17 cellular contexts compared by ENCODE assay signal in the genomic region with DNA sequence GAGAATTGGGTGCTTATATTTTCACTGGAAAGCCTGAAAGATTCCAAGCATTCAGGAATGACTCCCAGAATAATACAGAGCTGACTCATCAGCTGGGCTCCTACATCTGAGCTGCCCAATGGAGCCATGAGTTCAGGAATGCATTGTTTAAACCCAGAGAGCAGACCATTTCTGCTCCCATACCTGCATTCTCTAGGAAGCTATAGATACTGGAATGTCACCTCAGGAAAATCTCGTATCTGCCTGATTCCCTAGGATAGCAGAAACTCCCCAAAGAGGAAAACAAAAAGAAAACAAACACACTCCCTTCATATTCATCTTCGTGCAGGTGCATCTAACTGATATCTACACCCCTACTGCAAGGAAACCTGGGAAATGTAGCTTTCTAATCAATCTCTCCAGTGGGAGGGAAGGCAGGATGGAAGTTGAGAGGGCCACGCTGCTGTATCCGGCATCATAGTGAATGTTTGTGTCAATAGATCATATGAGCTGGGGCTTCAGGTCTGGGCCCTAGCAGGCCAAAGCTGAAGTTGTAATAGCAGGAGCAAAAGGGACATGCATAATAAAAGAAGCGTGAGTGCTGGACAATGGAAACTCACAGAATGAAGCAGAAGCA. TPM values are rescaled to one million over a fixed set of nuclear protein-coding genes. Genes with fewer than 3 reads are reported as not detected.
DNase-seq lines count a peak whose midpoint lies in the region; ATAC-seq and TF ChIP-seq lines count a peak whose summit lies in the region.
"Had no signal": no experiment of that assay in that cellular context is flagged by ENCODE, and none has a peak within 500 bp of the region (broad histone marks: within the 10 kb centered on the region; RNA-seq: fewer than 3 reads in every experiment).

No MANE protein-coding gene starts in this region.

- H3K4me3 ChIP-seq in left ventricle myocardium inferior (no peak overlapping the region), gastroesophageal sphincter (no peak overlapping the region), tibial artery (no peak overlapping the region)
- H3K4me3 ChIP-seq: body of pancreas, upper lobe of left lung had no signal

- DNase-seq in left ventricle myocardium inferior: no peak
- DNase-seq in Right ventricle myocardium inferior (ENCODE audit: missing footprints): no peak
- DNase-seq in amniotic stem cell (lab: John Stamatoyannopoulos, UW): peak; percentile 43
- no peak for DNase-seq in tibial artery
- no peak for DNase-seq in posterior vena cava (ENCODE audit: low spot score)
- DNase-seq: activated CD8-positive, alpha-beta memory T cell treated with anti-CD3 and anti-CD28 coated beads, Interleukin-2, amount 10 ng/mL, durations not matched to agents 7 days and 5 days; body of pancreas; hypothalamus; Karpas-422; nephron progenitor cell; stimulated activated CD4-positive, alpha-beta T cell treated with anti-CD3 and anti-CD28 coated beads, Interleukin-4, amount 100 ng/mL, for 24 hours; T-cell; upper lobe of left lung had no signal

- intact Hi-C loops in left ventricle myocardium inferior (cut with micrococcal nuclease): loop anchor here (5.0 kb wide), 2 partner anchors 83 to 138 kb away; no protein-coding TSS in a partner anchor
- intact Hi-C loops in Right ventricle myocardium inferior (cut with DNase I): loop anchor here (5.0 kb wide), 2 partner anchors 68 to 108 kb away; a partner anchor contains a TSS
- intact Hi-C loops in tibial artery (cut with DNase I; ENCODE audit: low total_unique reads): no loop called here
- intact Hi-C loops in posterior vena cava (cut with DNase I): loop anchor here in 1 of 2 donors (1.0 to 5.0 kb wide), 2 partner anchors 78 to 97 kb away; no protein-coding TSS in a partner anchor

- H3K9me3 ChIP-seq in left ventricle myocardium inferior (replicated peaks) (no peaks in the 10 kb centered on the region), gastroesophageal sphincter (no peaks in the 10 kb centered on the region), tibial artery (no peaks in the 10 kb centered on the region)
- H3K9me3 ChIP-seq: body of pancreas, upper lobe of left lung had no signal

- WGBS in gastroesophageal sphincter (ENCODE audit: low coverage in 1 of 2), 2 donors: 83 to 90% methylated on average over 1 to 5 of the region's 5 CpGs

- no peak for TF ChIP-seq CTCF in left ventricle myocardium inferior (IDR thresholded peaks at IDR 0.05; ENCODE audit: borderline replicate concordance)
- TF ChIP-seq CTCF in gastroesophageal sphincter (IDR thresholded peaks at IDR 0.05): no peak
- TF ChIP-seq CTCF in tibial artery (IDR thresholded peaks at IDR 0.05): no peak

- no peak for TF ChIP-seq POLR2A in gastroesophageal sphincter (IDR thresholded peaks at IDR 0.05)

- no peak for ATAC-seq in Right ventricle myocardium inferior
- peak; percentile 54 for ATAC-seq in gastroesophageal sphincter
- no peak for ATAC-seq in HG02678 (IDR thresholded peaks at IDR 0.05; ENCODE audit: unreplicated experiment)
- no peak for ATAC-seq in HG02885 (IDR thresholded peaks at IDR 0.05; ENCODE audit: poor library complexity, unreplicated experiment)
- ATAC-seq: activated CD8-positive, alpha-beta memory T cell treated with anti-CD3 and anti-CD28 coated beads, Interleukin-2, amount 10 ng/mL, durations not matched to agents 7 days and 5 days; body of pancreas; T-cell had no signal

- H3K27me3 ChIP-seq in left ventricle myocardium inferior (ENCODE audit: low read depth) (no peaks in the 10 kb centered on the region), gastroesophageal sphincter (no peaks in the 10 kb centered on the region), tibial artery (no peaks in the 10 kb centered on the region)
- H3K27me3 ChIP-seq: body of pancreas, upper lobe of left lung had no signal

- peak overlapping the region; percentile 82 for H3K27ac ChIP-seq in left ventricle myocardium inferior (replicated peaks)
- peak overlapping the region; percentile 65 to 78 (median 72) for H3K27ac ChIP-seq in gastroesophageal sphincter
- peak overlapping the region; percentile 46 to 62 for H3K27ac ChIP-seq in tibial artery
- H3K27ac ChIP-seq: body of pancreas, upper lobe of left lung had no signal

- H3K36me3 ChIP-seq in left ventricle myocardium inferior (no peaks in the 10 kb centered on the region), gastroesophageal sphincter (no peaks in the 10 kb centered on the region), tibial artery (no peaks in the 10 kb centered on the region)
- H3K36me3 ChIP-seq: upper lobe of left lung had no signal

- TF ChIP-seq EP300 in gastroesophageal sphincter (IDR thresholded peaks at IDR 0.05): no peak

- H3K4me1 ChIP-seq in left ventricle myocardium inferior (peaks cover 46% of the 10 kb centered on the region), gastroesophageal sphincter (peaks cover 4 to 67% (median 9%) of the 10 kb centered on the region in 3 donors), tibial artery (peaks cover 0 to 54% (median 24%) of the 10 kb centered on the region in 4 donors)

RNA-seq across cellular contexts. Expression of a gene that starts 8.2 kb away (rescaled TPM):
- total RNA-seq in left ventricle myocardium inferior: 20.8 TPM
- 19.3 TPM for total RNA-seq in Right ventricle myocardium inferior
- total RNA-seq in gastroesophageal sphincter: 10 to 100 TPM; 22.8 to 70.5 (median 42.0) TPM
- 1 to 10 TPM; 3.1 to 3.2 TPM for total RNA-seq in posterior vena cava
- total RNA-seq: A673 had no signal
